ENCODE assay signal across 8 cellular contexts in the genomic region with DNA sequence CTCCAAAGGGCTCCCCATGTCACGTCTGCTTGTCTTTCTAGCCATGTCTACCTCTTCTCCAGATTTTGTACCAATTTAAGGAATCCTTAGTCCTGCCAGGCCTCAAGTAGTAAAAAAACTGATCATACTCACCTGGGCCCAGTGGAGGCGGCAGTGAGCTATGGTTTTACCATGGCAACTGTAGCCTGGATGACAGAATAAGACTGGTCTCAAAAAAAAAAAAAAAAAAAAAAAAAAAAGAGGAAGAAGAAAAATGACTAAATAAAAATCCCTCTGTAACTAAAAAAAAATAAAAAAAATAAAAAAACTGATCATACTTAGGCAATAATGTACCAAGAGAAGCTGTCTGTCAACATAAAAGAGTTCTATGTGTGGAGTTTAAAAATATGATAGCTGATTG.
A peak's percentile ranks its signal among the peaks of the same experiment; 100 is the strongest.
DNase-seq lines count a peak whose midpoint lies in the region; ATAC-seq and TF ChIP-seq lines count a peak whose summit lies in the region.

No MANE protein-coding gene starts in this region.

- ATAC-seq in body of pancreas (peak; percentile 59), upper lobe of right lung (peak; percentile 56), natural killer cell (no peak)

- no peaks in the 10 kb centered on the region for H3K79me2 ChIP-seq in KMS-11 (ENCODE audit: insufficient read depth, low read depth)

- H3K4me2 ChIP-seq in KMS-11: no peak overlapping the region

- H3K27me3 ChIP-seq in KMS-11 (ENCODE audit: insufficient read depth, low read depth) (no peaks in the 10 kb centered on the region), body of pancreas (no peaks in the 10 kb centered on the region), upper lobe of right lung (no peaks in the 10 kb centered on the region)

- no peaks in the 10 kb centered on the region for H3K36me3 ChIP-seq in KMS-11 (ENCODE audit: insufficient read depth)
- H3K36me3 ChIP-seq in body of pancreas (replicated peaks in 1 of 2; ENCODE audit: insufficient read depth in 1 of 2, low read depth in 2 of 2): no peaks in the 10 kb centered on the region
- H3K36me3 ChIP-seq in upper lobe of right lung: no peaks in the 10 kb centered on the region

- H3K27ac Mint-ChIP-seq in natural killer cell: no peak overlapping the region

- no peak overlapping the region for H3K9ac ChIP-seq in KMS-11

- no peaks in the 10 kb centered on the region for H3K4me1 Mint-ChIP-seq in natural killer cell

- no peaks in the 10 kb centered on the region for H4K20me1 ChIP-seq in KMS-11 (ENCODE audit: insufficient read depth)

- H3K4me1 ChIP-seq in KMS-11 (ENCODE audit: low read depth, poor library complexity, severe bottlenecking) (no peaks in the 10 kb centered on the region), body of pancreas (no peaks in the 10 kb centered on the region), upper lobe of right lung (no peaks in the 10 kb centered on the region)

- no peak overlapping the region for H3K4me3 ChIP-seq in KMS-11 (IDR thresholded peaks at IDR 0.05; ENCODE audit: insufficient read depth, low read depth, low read length)
- no peak overlapping the region for H3K4me3 ChIP-seq in body of pancreas
- H3K4me3 ChIP-seq in upper lobe of right lung: no peak overlapping the region

- H3K9me3 Mint-ChIP-seq in natural killer cell: no peaks in the 10 kb centered on the region

- H3K36me3 Mint-ChIP-seq in natural killer cell: no peaks in the 10 kb centered on the region

- 49 to 53% methylated on average over 2 of the region's 2 CpGs for WGBS in body of pancreas, 2 donors

- H2AFZ ChIP-seq in KMS-11 (ENCODE audit: low read depth): no peak overlapping the region

- peak; percentile 38; the same call in 1 of the 2 replicates for TF ChIP-seq CTCF in KMS-11 (conservative IDR thresholded peaks at IDR 0.05; ENCODE audit: low read depth, low read length)
- TF ChIP-seq CTCF in body of pancreas (IDR thresholded peaks at IDR 0.05): peak in 4 of 7 experiments; percentile 22 to 40 (median 31)
- TF ChIP-seq CTCF in upper lobe of right lung (IDR thresholded peaks at IDR 0.05): peak; percentile 12
- no peak for TF ChIP-seq CTCF in natural killer cell (IDR thresholded peaks at IDR 0.05)

- H3K4me3 Mint-ChIP-seq in natural killer cell: no peak overlapping the region

- H3K27ac ChIP-seq in KMS-11 (no peak overlapping the region), body of pancreas (no peak overlapping the region), upper lobe of right lung (no peak overlapping the region)

- peak; percentile 20 for DNase-seq in NCI-H82 (lab: John Stamatoyannopoulos, UW)
- no peak for DNase-seq in NCI-H82 treated with DMSO at 0.1 percent for 48 hours (lab: John Stamatoyannopoulos, UW; ENCODE audit: unreplicated experiment)
- DNase-seq in H4 (ENCODE audit: low spot score): peak; percentile 41
- peak; percentile 26 to 59 (median 32) for DNase-seq in body of pancreas
- DNase-seq in upper lobe of right lung: no peak
- DNase-seq in medulla oblongata (ENCODE audit: extremely low spot score): no peak
- no peak for DNase-seq in natural killer cell

- TF ChIP-seq POLR2A in body of pancreas (IDR thresholded peaks at IDR 0.05): no peak

- no peaks in the 10 kb centered on the region for H3K27me3 Mint-ChIP-seq in natural killer cell (ENCODE audit: low read depth in 2 of 2)

- H3K9me3 ChIP-seq in body of pancreas: no peaks in the 10 kb centered on the region
- no peaks in the 10 kb centered on the region for H3K9me3 ChIP-seq in upper lobe of right lung

- intact Hi-C loops in body of pancreas (cut with DNase I): no loop called here
- intact Hi-C loops in upper lobe of right lung (cut with DNase I): no loop called here
- intact Hi-C loops in natural killer cell (cut with micrococcal nuclease): no loop called here

Comparison
In these comparisons a context has a peak if more than half of its experiments do, and no peak if none do; other contexts are left out.
1. DNase-seq: peak in NCI-H82 (single experiment), H4 (single experiment) and body of pancreas (4 of 4); none in NCI-H82 treated with DMSO at 0.1 percent for 48 hours (single experiment), upper lobe of right lung (single experiment), medulla oblongata (single experiment) and natural killer cell (single experiment).
2. ATAC-seq: peak in body of pancreas (single experiment) and upper lobe of right lung (single experiment); none in natural killer cell (0 of 3).